Comparison of ENCODE assay signal across 1 cellular context in genomic region chr1:182869241-182869666, GRCh38.
TF ChIP-seq lines count a peak whose summit lies in the region.

No MANE protein-coding gene starts in this region.

TF ChIP-seq in GM23338, 12 proteins besides CTCF, POLR2A, EP300 and RAD21 (continued from another document):
- TF ChIP-seq ZNF462 (CRISPR knock-in tag; IDR thresholded peaks at IDR 0.05) (no peak), EZH2phosphoT487 (IDR thresholded peaks at IDR 0.05; ENCODE audit: unreplicated experiment) (no peak), JUNB (IDR thresholded peaks at IDR 0.05; ENCODE audit: unreplicated experiment) (no peak)
TF ChIP-seq in GM23338: peak in this region for 0.
